In the genomic region with DNA sequence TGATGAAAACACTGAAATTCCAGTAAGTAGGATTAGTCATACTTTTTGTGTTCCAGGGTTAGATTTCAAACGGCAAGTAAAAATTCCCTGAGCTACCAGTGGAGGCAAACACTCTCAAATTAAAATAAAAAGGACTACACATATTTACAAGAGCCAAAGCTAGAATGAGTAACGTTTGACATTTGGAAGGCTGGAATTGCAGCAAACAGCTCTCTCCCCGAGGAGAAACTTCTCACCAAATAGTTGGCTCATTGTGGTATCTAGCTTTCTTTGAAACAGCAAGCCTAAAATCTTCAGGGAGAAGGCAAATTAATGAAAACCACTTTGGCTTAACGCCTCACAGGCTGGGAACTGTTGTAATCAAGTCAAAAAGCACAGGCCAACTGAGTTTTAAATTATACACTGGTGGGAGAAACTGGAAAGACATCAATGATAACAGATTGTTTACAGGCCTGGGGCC, we compare ENCODE assay signal across 11 cellular contexts.
DNase-seq lines count a peak whose midpoint lies in the region; ATAC-seq and TF ChIP-seq lines count a peak whose summit lies in the region.
"Had no signal": no experiment of that assay in that cellular context is flagged by ENCODE, and none has a peak within 500 bp of the region (broad histone marks: within the 10 kb centered on the region; RNA-seq: fewer than 3 reads in every experiment).

No MANE protein-coding gene starts in this region.

- no peaks in the 10 kb centered on the region for H3F3A ChIP-seq in neural progenitor cell (ENCODE audit: low read depth)

- H4K20me1 ChIP-seq in neural progenitor cell (ENCODE audit: low read depth): no peaks in the 10 kb centered on the region

- H3K27me3 Mint-ChIP-seq in neural progenitor cell (ENCODE audit: insufficient read depth, low read depth): peaks cover 7% of the 10 kb centered on the region

- peak; percentile 91 for ATAC-seq in Right ventricle myocardium superior (ENCODE audit: poor library complexity)

- TF ChIP-seq CTCF in neural progenitor cell (IDR thresholded peaks at IDR 0.05): no peak

- peaks cover 10% of the 10 kb centered on the region for H3K4me1 Mint-ChIP-seq in neural progenitor cell

- H3K79me2 ChIP-seq in neural progenitor cell (ENCODE audit: low read depth): no peaks in the 10 kb centered on the region

- H3K4me2 ChIP-seq in neural progenitor cell: no peak overlapping the region

- H3K36me3 Mint-ChIP-seq in neural progenitor cell: no peaks in the 10 kb centered on the region
- H3K36me3 Mint-ChIP-seq: activated naive CD8-positive, alpha-beta T cell had no signal

- no peak overlapping the region for H3K4me3 ChIP-seq in neural progenitor cell

- H3K36me3 ChIP-seq in neural progenitor cell: no peaks in the 10 kb centered on the region

- no peaks in the 10 kb centered on the region for H3K9me3 ChIP-seq in neural progenitor cell (ENCODE audit: low read depth)

- H3K9me3 Mint-ChIP-seq in neural progenitor cell: no peaks in the 10 kb centered on the region

- no peaks in the 10 kb centered on the region for H3K27me3 ChIP-seq in neural progenitor cell

- H3K27ac ChIP-seq in neural progenitor cell: no peak overlapping the region

- H2AFZ ChIP-seq in neural progenitor cell (replicated peaks): no peak overlapping the region

- H3K4me1 ChIP-seq in neural progenitor cell: no peaks in the 10 kb centered on the region

- no peak overlapping the region for H3K4me3 Mint-ChIP-seq in neural progenitor cell
- H3K4me3 Mint-ChIP-seq: activated naive CD8-positive, alpha-beta T cell had no signal

- no peak overlapping the region for H3K27ac Mint-ChIP-seq in neural progenitor cell
- H3K27ac Mint-ChIP-seq: activated naive CD8-positive, alpha-beta T cell had no signal

- no peak overlapping the region for H3K9ac ChIP-seq in neural progenitor cell

- intact Hi-C loops in Right ventricle myocardium superior (cut with DNase I): no loop called here

- DNase-seq in COLO829 (ENCODE audit: low spot score) (peak; percentile 63), amniotic stem cell (lab: John Stamatoyannopoulos, UW) (peak; percentile 66), Right ventricle myocardium superior (no peak), renal cortical epithelial cell (ENCODE audit: low read depth) (peak; percentile 84), GF-D8 (lab: John Stamatoyannopoulos, UW) (no peak), COLO668 (lab: John Stamatoyannopoulos, UW; ENCODE audit: unreplicated experiment) (no peak), neural progenitor cell (ENCODE audit: low spot score) (no peak), NCI-H1092 treated with DMSO at 0.1 percent for 48 hours (lab: John Stamatoyannopoulos, UW) (no peak)
- DNase-seq: NCI-H187 treated with DMSO at 0.1 percent for 48 hours; stimulated activated CD4-positive, alpha-beta T cell treated with anti-CD3 and anti-CD28 coated beads, Interleukin-4, amount 100 ng/mL, for 1 hour had no signal

Comparison
In these comparisons a context has a peak if more than half of its experiments do, and no peak if none do; other contexts are left out.
1. DNase-seq: peak in COLO829 (single experiment), amniotic stem cell (single experiment) and renal cortical epithelial cell (single experiment); none in Right ventricle myocardium superior (single experiment), GF-D8 (single experiment), COLO668 (single experiment), neural progenitor cell (single experiment) and NCI-H1092 treated with DMSO at 0.1 percent for 48 hours (single experiment).